Comparison of ENCODE assay signal across 21 cellular contexts in the genomic region with DNA sequence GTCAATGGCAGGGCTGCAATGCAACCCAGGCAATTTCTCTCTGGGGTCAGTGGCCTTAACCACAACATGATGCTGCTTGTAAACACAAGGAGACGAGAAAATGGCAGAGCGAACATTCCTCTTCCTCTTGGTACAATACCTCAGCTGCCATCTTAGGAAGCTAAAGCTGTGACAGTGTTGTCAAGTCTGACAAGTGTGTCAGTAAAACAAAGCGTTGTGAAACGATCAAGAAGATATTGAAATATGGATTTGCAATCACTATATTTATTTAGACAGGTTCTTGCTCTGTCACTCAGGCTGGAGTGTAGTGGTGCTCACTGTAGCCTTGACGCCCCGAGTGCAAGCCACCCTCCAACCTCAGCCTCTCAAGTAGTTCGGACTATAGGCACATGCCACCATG. TPM values are rescaled to one million over a fixed set of nuclear protein-coding genes. Genes with fewer than 3 reads are reported as not detected.
A peak's percentile ranks its signal among the peaks of the same experiment; 100 is the strongest.
DNase-seq lines count a peak whose midpoint lies in the region; FAIRE-seq lines count a peak whose summit lies in the region.
"Had no signal": no experiment of that assay in that cellular context is flagged by ENCODE, and none has a peak within 500 bp of the region (broad histone marks: within the 10 kb centered on the region; RNA-seq: fewer than 3 reads in every experiment).

No MANE protein-coding gene starts in this region.

- H3K36me3 Mint-ChIP-seq in activated CD4-positive, alpha-beta T cell treated with anti-CD3 and anti-CD28 coated beads, Interleukin-2, amount 10 ng/mL, durations not matched to agents 24 days and 14 days (ENCODE audit: low read depth) = no peaks in the 10 kb centered on the region
- no peaks in the 10 kb centered on the region for H3K36me3 Mint-ChIP-seq in activated CD4-positive, alpha-beta T cell treated with anti-CD3 and anti-CD28 coated beads, Interleukin-2, amount 10 ng/mL, durations not matched to agents 7 days and 5 days (ENCODE audit: low read depth)
- H3K36me3 Mint-ChIP-seq: CD8-positive, alpha-beta T cell had no signal

- no peak overlapping the region for H3K4ac ChIP-seq in neuronal stem cell (ENCODE audit: low read length)

- WGBS in neuronal stem cell (ENCODE audit: extremely low coverage in 2 of 2, insufficient read length in 2 of 2, insufficient replicate concordance in 1 of 2), 2 donors = no CpG with 5 or more reads among the region's 7 CpGs

- H3K9me3 ChIP-seq in neuronal stem cell (replicated peaks in 1 of 2; ENCODE audit: control insufficient read depth in 2 of 2, insufficient read depth in 1 of 2, low read depth in 1 of 2, low read length in 2 of 2) = no peaks in the 10 kb centered on the region
- H3K9me3 ChIP-seq: A549 had no signal

- no peak overlapping the region for H3K23ac ChIP-seq in neuronal stem cell (ENCODE audit: low read depth, low read length, poor library complexity)

- no peak overlapping the region for H3K9ac ChIP-seq in neuronal stem cell (ENCODE audit: low read depth, low read length, poor library complexity)
- H3K9ac ChIP-seq: BLaER1 treated with 17β-estradiol and CSF1 and Interleukin-3, amounts not matched to agents 10 nM and 100 nM had no signal

- H2BK12ac ChIP-seq in neuronal stem cell (ENCODE audit: low read length) = no peak overlapping the region

- no peaks in the 10 kb centered on the region for H3K27me3 ChIP-seq in neuronal stem cell (ENCODE audit: control insufficient read depth in 3 of 3, insufficient read depth in 3 of 3, low read depth in 1 of 3, low read length in 3 of 3)
- H3K27me3 ChIP-seq: BLaER1 treated with 17β-estradiol and CSF1 and Interleukin-3, amounts not matched to agents 10 nM and 100 nM had no signal

- no peaks in the 10 kb centered on the region for H3K36me3 ChIP-seq in neuronal stem cell (replicated peaks in 1 of 2; ENCODE audit: control insufficient read depth in 2 of 2, insufficient read depth in 2 of 2, low read length in 2 of 2)
- H3K36me3 ChIP-seq: BLaER1 treated with 17β-estradiol and CSF1 and Interleukin-3, amounts not matched to agents 10 nM and 100 nM had no signal

- H3K79me1 ChIP-seq in neuronal stem cell (ENCODE audit: low read depth, low read length) = no peaks in the 10 kb centered on the region

- no peak overlapping the region for H4K8ac ChIP-seq in neuronal stem cell (ENCODE audit: low read depth, low read length)

- no peak overlapping the region for H2AK5ac ChIP-seq in neuronal stem cell (ENCODE audit: low read depth, low read length)

- H3K9me3 Mint-ChIP-seq in activated CD4-positive, alpha-beta T cell treated with anti-CD3 and anti-CD28 coated beads, Interleukin-2, amount 10 ng/mL, durations not matched to agents 24 days and 14 days = peaks cover 6% of the 10 kb centered on the region
- H3K9me3 Mint-ChIP-seq in activated CD4-positive, alpha-beta T cell treated with anti-CD3 and anti-CD28 coated beads, Interleukin-2, amount 10 ng/mL, durations not matched to agents 7 days and 5 days = peaks cover 12% of the 10 kb centered on the region
- H3K9me3 Mint-ChIP-seq: CD4-positive, alpha-beta T cell; CD8-positive, alpha-beta T cell had no signal

- no peak for FAIRE-seq in urothelium cell line (lab: Jason Lieb, UNC)
- FAIRE-seq: A549, D721Med, G401.6, GM12891, GM19239 had no signal

- intact Hi-C loops in activated CD4-positive, alpha-beta T cell treated with anti-CD3 and anti-CD28 coated beads, Interleukin-2, amount 10 ng/mL, durations not matched to agents 24 days and 14 days (cut with micrococcal nuclease) = no loop called here

- no peak overlapping the region for H3K27ac Mint-ChIP-seq in activated CD4-positive, alpha-beta T cell treated with anti-CD3 and anti-CD28 coated beads, Interleukin-2, amount 10 ng/mL, durations not matched to agents 24 days and 14 days
- H3K27ac Mint-ChIP-seq in activated CD4-positive, alpha-beta T cell treated with anti-CD3 and anti-CD28 coated beads, Interleukin-2, amount 10 ng/mL, durations not matched to agents 7 days and 5 days = no peak overlapping the region
- H3K27ac Mint-ChIP-seq: B cell; CD4-positive, alpha-beta T cell; CD8-positive, alpha-beta T cell had no signal

- CTCF ChIA-PET in activated CD4-positive, alpha-beta T cell treated with anti-CD3 and anti-CD28 coated beads, Interleukin-2, amount 10 ng/mL, durations not matched to agents 7 days and 5 days (lab: Charles Lee) = no interaction called here

- H2BK120ac ChIP-seq in neuronal stem cell (ENCODE audit: low read depth, low read length) = no peak overlapping the region

- H2BK15ac ChIP-seq in neuronal stem cell (ENCODE audit: low read length) = no peak overlapping the region

- H3K4me3 ChIP-seq in neuronal stem cell (ENCODE audit: low read length in 2 of 2) = no peak overlapping the region
- H3K4me3 ChIP-seq: A549; BLaER1 treated with 17β-estradiol and CSF1 and Interleukin-3, amounts not matched to agents 10 nM and 100 nM had no signal

- H3K4me1 ChIP-seq in neuronal stem cell (ENCODE audit: control insufficient read depth in 2 of 2, insufficient read depth in 1 of 2, low read depth in 1 of 2, low read length in 2 of 2) = no peaks in the 10 kb centered on the region
- H3K4me1 ChIP-seq: A549; BLaER1 treated with 17β-estradiol and CSF1 and Interleukin-3, amounts not matched to agents 10 nM and 100 nM; Caco-2 had no signal

- peaks cover 14% of the 10 kb centered on the region for H3K27me3 Mint-ChIP-seq in activated CD4-positive, alpha-beta T cell treated with anti-CD3 and anti-CD28 coated beads, Interleukin-2, amount 10 ng/mL, durations not matched to agents 24 days and 14 days
- peaks cover 2% of the 10 kb centered on the region for H3K27me3 Mint-ChIP-seq in activated CD4-positive, alpha-beta T cell treated with anti-CD3 and anti-CD28 coated beads, Interleukin-2, amount 10 ng/mL, durations not matched to agents 7 days and 5 days
- H3K27me3 Mint-ChIP-seq: CD4-positive, alpha-beta T cell had no signal

- POLR2A ChIA-PET in activated CD4-positive, alpha-beta T cell treated with anti-CD3 and anti-CD28 coated beads, Interleukin-2, amount 10 ng/mL, durations not matched to agents 7 days and 5 days (lab: Charles Lee) = no interaction called here

- DNase-seq in activated CD4-positive, alpha-beta T cell treated with anti-CD3 and anti-CD28 coated beads, Interleukin-2, amount 10 ng/mL, durations not matched to agents 24 days and 14 days = peak; percentile 33
- DNase-seq in activated CD4-positive, alpha-beta T cell treated with anti-CD3 and anti-CD28 coated beads, Interleukin-2, amount 10 ng/mL, durations not matched to agents 7 days and 5 days = no peak
- DNase-seq in neuronal stem cell (ENCODE audit: low spot score) (no peak), urothelium cell line (ENCODE audit: low spot score) (no peak), cerebellar nuclear complex (lab: John Stamatoyannopoulos, UW) (no peak)
- DNase-seq: AML-193; Caco-2; Calu3; CD4-positive, alpha-beta T cell; CD8-positive, alpha-beta T cell; DMS79 treated with DMSO at 0.1 percent for 48 hours; GF-D8 had no signal

- no peak overlapping the region for H3K27ac ChIP-seq in neuronal stem cell (replicated peaks; ENCODE audit: low read length)
- H3K27ac ChIP-seq: 22Rv1; A549; BLaER1 treated with 17β-estradiol and CSF1 and Interleukin-3, amounts not matched to agents 10 nM and 100 nM; C4-2B had no signal

- no peak overlapping the region for H3K18ac ChIP-seq in neuronal stem cell (ENCODE audit: low read length)

- H3K4me1 Mint-ChIP-seq in activated CD4-positive, alpha-beta T cell treated with anti-CD3 and anti-CD28 coated beads, Interleukin-2, amount 10 ng/mL, durations not matched to agents 24 days and 14 days = no peaks in the 10 kb centered on the region
- no peaks in the 10 kb centered on the region for H3K4me1 Mint-ChIP-seq in activated CD4-positive, alpha-beta T cell treated with anti-CD3 and anti-CD28 coated beads, Interleukin-2, amount 10 ng/mL, durations not matched to agents 7 days and 5 days
- H3K4me1 Mint-ChIP-seq: B cell had no signal

- H3K4me2 ChIP-seq in neuronal stem cell (ENCODE audit: insufficient read depth, low read length, poor library complexity, severe bottlenecking) = no peak overlapping the region
- H3K4me2 ChIP-seq: A549; BLaER1 treated with 17β-estradiol and CSF1 and Interleukin-3, amounts not matched to agents 10 nM and 100 nM had no signal

- peak overlapping the region; percentile 5 for H2AFZ ChIP-seq in neuronal stem cell (ENCODE audit: low read length)

- no peak overlapping the region for H4K91ac ChIP-seq in neuronal stem cell (ENCODE audit: low read depth, low read length, poor library complexity)

- no peak overlapping the region for H2BK5ac ChIP-seq in neuronal stem cell (ENCODE audit: low read length)

- no peak overlapping the region for H3K4me3 Mint-ChIP-seq in activated CD4-positive, alpha-beta T cell treated with anti-CD3 and anti-CD28 coated beads, Interleukin-2, amount 10 ng/mL, durations not matched to agents 24 days and 14 days
- no peak overlapping the region for H3K4me3 Mint-ChIP-seq in activated CD4-positive, alpha-beta T cell treated with anti-CD3 and anti-CD28 coated beads, Interleukin-2, amount 10 ng/mL, durations not matched to agents 7 days and 5 days
- H3K4me3 Mint-ChIP-seq: B cell; CD4-positive, alpha-beta T cell; CD8-positive, alpha-beta T cell had no signal

- no peak overlapping the region for H3K14ac ChIP-seq in neuronal stem cell (ENCODE audit: low read length)

RNA-seq across cellular contexts. Expression of a gene that starts 14.5 kb away (rescaled TPM):
- total RNA-seq in activated CD4-positive, alpha-beta T cell treated with anti-CD3 and anti-CD28 coated beads, Interleukin-2, amount 10 ng/mL, durations not matched to agents 24 days and 14 days = 51.9 and 54.0 TPM in 2 replicates
- total RNA-seq in activated CD4-positive, alpha-beta T cell treated with anti-CD3 and anti-CD28 coated beads, Interleukin-2, amount 10 ng/mL, durations not matched to agents 7 days and 5 days = 10 to 100 TPM; 38.2 to 42.5 TPM
- 26.5 TPM for polyA plus RNA-seq in neuronal stem cell (2013, experiment 1 of 2)
- polyA plus RNA-seq in neuronal stem cell (2013, experiment 2 of 2) = 27.4 TPM
